ENCODE assay signal across 13 cellular contexts in genomic region chr3:14468621-14468981, GRCh38.
"Had no signal": no experiment of that assay in that cellular context is flagged by ENCODE, and none has a peak within 500 bp of the region (broad histone marks: within the 10 kb centered on the region; RNA-seq: fewer than 3 reads in every experiment).

No MANE protein-coding gene starts in this region.

- DNase-seq: MM.1S, NCI-H1436, NCI-H1694, NCI-H187 treated with DMSO at 0.1 percent for 48 hours, NCI-H2107, NCI-H524 treated with DMSO at 0.1 percent for 48 hours, NCI-H774, SW 1271 had no signal

- H3K9ac ChIP-seq: KMS-11, SK-N-SH had no signal

- H3K27ac ChIP-seq: HL-60, KMS-11, RWPE1 had no signal

- H3K9me3 ChIP-seq: SK-N-SH had no signal

- H3K4me2 ChIP-seq: KMS-11, SK-N-SH had no signal

- ATAC-seq: Panc1 had no signal
